In genomic region chr17:78226055-78226751, GRCh38 we compare ENCODE assay signal across 32 cellular contexts. TPM values are rescaled to one million over a fixed set of nuclear protein-coding genes. Genes with fewer than 3 reads are reported as not detected.
DNase-seq lines count a peak whose midpoint lies in the region; ATAC-seq and TF ChIP-seq lines count a peak whose summit lies in the region.
"Had no signal": no experiment of that assay in that cellular context is flagged by ENCODE, and none has a peak within 500 bp of the region (broad histone marks: within the 10 kb centered on the region; RNA-seq: fewer than 3 reads in every experiment).

No MANE protein-coding gene starts in this region.

- H3K4me1 Mint-ChIP-seq in endodermal cell = peaks cover 2% of the 10 kb centered on the region

- H3K27me3 ChIP-seq in endodermal cell (ENCODE audit: control insufficient read depth, insufficient read depth, low read length, poor library complexity, severe bottlenecking) = peaks cover 12% of the 10 kb centered on the region

- WGBS in endodermal cell (ENCODE audit: insufficient coverage in 1 of 2, insufficient read length in 1 of 2), 2 experiments = 86 to 89% methylated on average over 8 to 12 of the region's 12 CpGs

- no peak for ATAC-seq in GM21528 (IDR thresholded peaks at IDR 0.05; ENCODE audit: low FRiP score, unreplicated experiment)
- ATAC-seq: left cardiac atrium; naive thymus-derived CD8-positive, alpha-beta T cell had no signal

- H3K4me3 ChIP-seq in endodermal cell (ENCODE audit: low read length) = no peak overlapping the region
- H3K4me3 ChIP-seq: esophagus muscularis mucosa, MG63, SJSA1, tibial artery had no signal

- peaks cover 21% of the 10 kb centered on the region for H3K36me3 ChIP-seq in endodermal cell (ENCODE audit: control insufficient read depth, insufficient read depth, low read length)
- H3K36me3 ChIP-seq: esophagus muscularis mucosa, tibial artery had no signal

- in situ Hi-C loops in G401 (cut with HindIII; ENCODE audit: low sequenced_read_pairs) (no loop called here), SK-MEL-5 (cut with HindIII; ENCODE audit: low pct_unique_long_range_greater_than_20kb, low sequenced_read_pairs) (no loop called here)

- 0 out of 2 replicates have a peak overlapping the region, but pooled peaks have one; percentile 10 for H3K27ac ChIP-seq in 22Rv1
- no peak overlapping the region for H3K27ac ChIP-seq in endodermal cell (ENCODE audit: low read depth, low read length)
- H3K27ac ChIP-seq: esophagus muscularis mucosa, SJSA1, tibial artery had no signal

- H3K4me3 Mint-ChIP-seq in endodermal cell = no peak overlapping the region
- H3K4me3 Mint-ChIP-seq: activated naive CD4-positive, alpha-beta T cell treated with anti-CD3 and anti-CD28 coated beads for 36 hours; CD4-positive, alpha-beta T cell; IgD-negative memory B cell; stimulated activated naive B cell treated with anti-CD40 and anti-IgM and Interleukin-4, amounts not matched to agents 10 μg/mL and 1 μg/mL and 100 μg/mL, for 72 hours; T-helper 2 cell treated with Interferon-gamma antibody and Interleukin-4, amounts not matched to agents 5 μg/mL and 100 μg/mL, for 36 hours had no signal

- TF ChIP-seq CTCF in 22Rv1 (IDR thresholded peaks at IDR 0.05) (no peak), endodermal cell (conservative IDR thresholded peaks at IDR 0.05) (no peak)

- H3K4me1 ChIP-seq in endodermal cell (ENCODE audit: control insufficient read depth, insufficient read depth, low read length) = no peaks in the 10 kb centered on the region
- H3K4me1 ChIP-seq: SJSA1, tibial artery had no signal

- H3K27me3 Mint-ChIP-seq in endodermal cell (ENCODE audit: insufficient read depth) = peaks cover 26% of the 10 kb centered on the region

- H3K9ac ChIP-seq in endodermal cell (ENCODE audit: extremely low read depth, low read length, poor library complexity, severe bottlenecking) = no peak overlapping the region

- H3K9me3 ChIP-seq in endodermal cell (ENCODE audit: control insufficient read depth, low read length) = no peaks in the 10 kb centered on the region
- H3K9me3 ChIP-seq: esophagus muscularis mucosa, MG63, SJSA1, tibial artery had no signal

- DNase-seq in G401 (ENCODE audit: low spot score) (peak; percentile 11), SK-MEL-5 (ENCODE audit: low read depth, low spot score) (peak; percentile 41), endodermal cell (peak; percentile 48), NCI-H524 treated with DMSO at 0.1 percent for 48 hours (lab: John Stamatoyannopoulos, UW) (no peak), DMS79 (lab: John Stamatoyannopoulos, UW) (no peak), iPS-NIHi11 (ENCODE audit: low spot score) (no peak)
- DNase-seq: activated CD4-positive, CD25-positive, alpha-beta regulatory T cell; activated CD8-positive, alpha-beta memory T cell treated with anti-CD3 and anti-CD28 coated beads for 24 hours; amygdala; CD4-positive, alpha-beta T cell; left cardiac atrium; mesendoderm; MG63; naive thymus-derived CD8-positive, alpha-beta T cell; NCI-H146; NCI-H2171; NCI-H748 treated with DMSO at 0.1 percent for 48 hours; OCI-M1; stimulated activated CD4-positive, alpha-beta T cell treated with anti-CD3 and anti-CD28 coated beads, Interleukin-1b, Interleukin-23, amount 100 ng/mL, for 48 hours; stimulated activated naive B cell treated with anti-CD40 and anti-IgM and Interleukin-4, amounts not matched to agents 10 μg/mL and 1 μg/mL and 100 μg/mL, for 72 hours; tibial artery had no signal

- no peaks in the 10 kb centered on the region for H3K9me3 Mint-ChIP-seq in endodermal cell
- H3K9me3 Mint-ChIP-seq: activated naive CD4-positive, alpha-beta T cell treated with anti-CD3 and anti-CD28 coated beads for 36 hours; CD4-positive, alpha-beta T cell; IgD-negative memory B cell; naive thymus-derived CD8-positive, alpha-beta T cell; stimulated activated naive B cell treated with anti-CD40 and anti-IgM and Interleukin-4, amounts not matched to agents 10 μg/mL and 1 μg/mL and 100 μg/mL, for 72 hours; T-helper 2 cell treated with Interferon-gamma antibody and Interleukin-4, amounts not matched to agents 5 μg/mL and 100 μg/mL, for 36 hours had no signal

- H3K36me3 Mint-ChIP-seq in endodermal cell (ENCODE audit: low read depth) = peaks cover 22% of the 10 kb centered on the region
- H3K36me3 Mint-ChIP-seq: naive thymus-derived CD8-positive, alpha-beta T cell had no signal

- no peak overlapping the region for H3K27ac Mint-ChIP-seq in endodermal cell
- H3K27ac Mint-ChIP-seq: activated naive CD4-positive, alpha-beta T cell treated with anti-CD3 and anti-CD28 coated beads for 36 hours; CD4-positive, alpha-beta T cell; progenitor cell of endocrine pancreas; stimulated activated naive B cell treated with anti-CD40 and anti-IgM and Interleukin-4, amounts not matched to agents 10 μg/mL and 1 μg/mL and 100 μg/mL, for 72 hours; T-helper 2 cell treated with Interferon-gamma antibody and Interleukin-4, amounts not matched to agents 5 μg/mL and 100 μg/mL, for 36 hours had no signal

RNA-seq across cellular contexts. Expression of gene TMEM235, which starts 5.2 kb away (rescaled TPM):
- total RNA-seq in G401 (2014; rRNA removed; shearing (Covaris generic)) = not detected in 2 replicates
- total RNA-seq in SK-MEL-5 (2014; rRNA removed; shearing (Covaris generic)) = not detected in 2 replicates
- not detected in 2 replicates for polyA plus RNA-seq in SK-MEL-5 (2015; cell fraction: cytosol; rRNA removed)
- not detected in 2 replicates for polyA plus RNA-seq in SK-MEL-5 (2015; cell fraction: nucleus; rRNA removed)
- total RNA-seq in endodermal cell = under 1 TPM in 1 of 2 donors, not detected in 1; 0.33 TPM
- polyA plus RNA-seq in endodermal cell (2013, experiment 1 of 2) = not detected
- 0.33 TPM for polyA plus RNA-seq in endodermal cell (2013, experiment 2 of 2)
- total RNA-seq: activated naive CD4-positive, alpha-beta T cell treated with anti-CD3 and anti-CD28 coated beads for 36 hours; cardiac septum; CD4-positive, alpha-beta T cell; esophagus muscularis mucosa; left cardiac atrium; naive thymus-derived CD8-positive, alpha-beta T cell; progenitor cell of endocrine pancreas; SJSA1; skeletal muscle tissue had no signal
- polyA plus RNA-seq: AG04450; IgD-negative memory B cell; naive thymus-derived CD8-positive, alpha-beta T cell had no signal

RNA-seq across cellular contexts. Expression of gene BIRC5, which starts 12.2 kb away (rescaled TPM):
- 170 and 172 TPM in 2 replicates for total RNA-seq in G401 (2014; rRNA removed; shearing (Covaris generic))
- 164 and 167 TPM in 2 replicates for total RNA-seq in SK-MEL-5 (2014; rRNA removed; shearing (Covaris generic))
- polyA plus RNA-seq in SK-MEL-5 (2015; cell fraction: cytosol; rRNA removed) = 107 and 116 TPM in 2 replicates
- 57.7 and 61.8 TPM in 2 replicates for polyA plus RNA-seq in SK-MEL-5 (2015; cell fraction: nucleus; rRNA removed)
- 10 to 100 TPM; 59.7 to 89.6 TPM for total RNA-seq in endodermal cell
- polyA plus RNA-seq in endodermal cell (2013, experiment 1 of 2) = 113 TPM
- polyA plus RNA-seq in endodermal cell (2013, experiment 2 of 2) = 112 TPM
- polyA plus RNA-seq: naive thymus-derived CD8-positive, alpha-beta T cell had no signal

RNA-seq across cellular contexts. Expression of gene AFMID, which starts 39.0 kb away (rescaled TPM):
- 43.1 and 60.6 TPM in 2 replicates for total RNA-seq in G401 (2014; rRNA removed; shearing (Covaris generic))
- total RNA-seq in SK-MEL-5 (2014; rRNA removed; shearing (Covaris generic)) = 46.6 and 59.0 TPM in 2 replicates
- 71.7 and 74.5 TPM in 2 replicates for polyA plus RNA-seq in SK-MEL-5 (2015; cell fraction: cytosol; rRNA removed)
- polyA plus RNA-seq in SK-MEL-5 (2015; cell fraction: nucleus; rRNA removed) = 140 and 156 TPM in 2 replicates
- 10 to 100 TPM; 46.5 to 52.4 TPM for total RNA-seq in endodermal cell
- 52.0 TPM for polyA plus RNA-seq in endodermal cell (2013, experiment 1 of 2)
- polyA plus RNA-seq in endodermal cell (2013, experiment 2 of 2) = 48.2 TPM

RNA-seq across cellular contexts. Expression of gene TK1, which starts 39.4 kb away (rescaled TPM):
- total RNA-seq in G401 (2014; rRNA removed; shearing (Covaris generic)) = 76.8 and 84.5 TPM in 2 replicates
- 85.4 and 103 TPM in 2 replicates for total RNA-seq in SK-MEL-5 (2014; rRNA removed; shearing (Covaris generic))
- 183 and 197 TPM in 2 replicates for polyA plus RNA-seq in SK-MEL-5 (2015; cell fraction: cytosol; rRNA removed)
- 40.4 and 48.6 TPM in 2 replicates for polyA plus RNA-seq in SK-MEL-5 (2015; cell fraction: nucleus; rRNA removed)
- total RNA-seq in endodermal cell = 10 to 100 TPM; 81.0 to 97.4 TPM
- polyA plus RNA-seq in endodermal cell (2013, experiment 1 of 2) = 44.3 TPM
- 48.8 TPM for polyA plus RNA-seq in endodermal cell (2013, experiment 2 of 2)
- total RNA-seq: naive thymus-derived CD8-positive, alpha-beta T cell had no signal

RNA-seq across cellular contexts. Expression of gene SYNGR2, which starts 57.8 kb away (rescaled TPM):
- total RNA-seq in G401 (2014; rRNA removed; shearing (Covaris generic)) = 67.0 and 71.8 TPM in 2 replicates
- total RNA-seq in SK-MEL-5 (2014; rRNA removed; shearing (Covaris generic)) = 68.5 and 87.2 TPM in 2 replicates
- 172 and 187 TPM in 2 replicates for polyA plus RNA-seq in SK-MEL-5 (2015; cell fraction: cytosol; rRNA removed)
- 42.7 and 49.1 TPM in 2 replicates for polyA plus RNA-seq in SK-MEL-5 (2015; cell fraction: nucleus; rRNA removed)
- total RNA-seq in endodermal cell = 10 to 100 TPM; 39.2 to 39.6 TPM
- 21.7 TPM for polyA plus RNA-seq in endodermal cell (2013, experiment 1 of 2)
- polyA plus RNA-seq in endodermal cell (2013, experiment 2 of 2) = 16.9 TPM

Comparison
In these comparisons a context has a peak if more than half of its experiments do, and no peak if none do; other contexts are left out.
1. DNase-seq: peak in G401 (single experiment), SK-MEL-5 (single experiment) and endodermal cell (single experiment); none in NCI-H524 treated with DMSO at 0.1 percent for 48 hours (single experiment), DMS79 (single experiment) and iPS-NIHi11 (single experiment).